Comparison of ENCODE assay signal across 8 cellular contexts in genomic region chr4:40908702-40909362, GRCh38.
DNase-seq lines count a peak whose midpoint lies in the region; ATAC-seq, FAIRE-seq and TF ChIP-seq lines count a peak whose summit lies in the region.

No MANE protein-coding gene starts in this region.

- H3K4me3 ChIP-seq in BLaER1 (no peak overlapping the region), choroid plexus epithelial cell (ENCODE audit: low read depth, low read length) (no peak overlapping the region), right lobe of liver (no peak overlapping the region)

- no peaks in the 10 kb centered on the region for H3K27me3 ChIP-seq in BLaER1
- no peaks in the 10 kb centered on the region for H3K27me3 ChIP-seq in right lobe of liver

- H3K36me3 ChIP-seq in BLaER1 (no peaks in the 10 kb centered on the region), right lobe of liver (no peaks in the 10 kb centered on the region)

- ATAC-seq in HG03342 (IDR thresholded peaks at IDR 0.05; ENCODE audit: unreplicated experiment) (peak; percentile 90), right lobe of liver (peak; percentile 86 to 93 (median 92))

- intact Hi-C loops in right lobe of liver (cut with DNase I): no loop called here

- TF ChIP-seq CTCF in choroid plexus epithelial cell (conservative IDR thresholded peaks at IDR 0.05; ENCODE audit: low read depth, low read length) (peak; percentile 90), right lobe of liver (IDR thresholded peaks at IDR 0.05) (peak; percentile 72 to 89 (median 87))

- 48% methylated on average over 7 of the region's 12 CpGs for WGBS in right lobe of liver (ENCODE audit: insufficient coverage, low coverage, low lambda C conversion rate, missing lambda C conversion rate)

- H3K27ac ChIP-seq in BLaER1 (peak overlapping the region; percentile 70), right lobe of liver (no peak overlapping the region)

- H3K9me3 ChIP-seq in BLaER1: no peaks in the 10 kb centered on the region
- no peaks in the 10 kb centered on the region for H3K9me3 ChIP-seq in right lobe of liver

- H3K4me2 ChIP-seq in BLaER1: peak overlapping the region; percentile 84

- H3K9ac ChIP-seq in BLaER1: peak overlapping the region; percentile 31; the same call in 1 of the 2 replicates

- no peak for TF ChIP-seq POLR2A in right lobe of liver (IDR thresholded peaks at IDR 0.05)

- H4K20me1 ChIP-seq in BLaER1: no peaks in the 10 kb centered on the region

- DNase-seq in GM19239 (ENCODE audit: insufficient read length, low spot score) (peak; percentile 69), NCI-H446 treated with DMSO at 0.1 percent for 48 hours (lab: John Stamatoyannopoulos, UW) (peak; percentile 4), choroid plexus epithelial cell (ENCODE audit: low read depth) (peak; percentile 88), right lobe of liver (peak; percentile 51 to 64 (median 62))
- peak; percentile 40 for DNase-seq in activated CD4-positive, alpha-beta T cell treated with anti-CD3 and anti-CD28 coated beads for 1 hour
- peak; percentile 53 to 72 (median 65) for DNase-seq in stimulated activated CD4-positive, alpha-beta T cell treated with anti-CD3 and anti-CD28 coated beads, TNF-alpha, amount 100 ng/mL, for 24 hours (ENCODE audit: low read depth in 3 of 3)

- H3K4me1 ChIP-seq in BLaER1 (peaks cover 36% of the 10 kb centered on the region), right lobe of liver (no peaks in the 10 kb centered on the region)

- peak; percentile 92 for FAIRE-seq in GM19239 (lab: Jason Lieb, UNC)

Comparison
In these comparisons a context has a peak if more than half of its experiments do, and no peak if none do; other contexts are left out.
1. DNase-seq: peak in every context shown above with its lines; median percentile 88 in choroid plexus epithelial cell; 69 in GM19239; 65 in stimulated activated CD4-positive, alpha-beta T cell treated with anti-CD3 and anti-CD28 coated beads, TNF-alpha, amount 100 ng/mL, for 24 hours; 62 in right lobe of liver; 40 in activated CD4-positive, alpha-beta T cell treated with anti-CD3 and anti-CD28 coated beads for 1 hour; 4 in NCI-H446 treated with DMSO at 0.1 percent for 48 hours.